ENCODE assay signal across 9 cellular contexts in the genomic region with DNA sequence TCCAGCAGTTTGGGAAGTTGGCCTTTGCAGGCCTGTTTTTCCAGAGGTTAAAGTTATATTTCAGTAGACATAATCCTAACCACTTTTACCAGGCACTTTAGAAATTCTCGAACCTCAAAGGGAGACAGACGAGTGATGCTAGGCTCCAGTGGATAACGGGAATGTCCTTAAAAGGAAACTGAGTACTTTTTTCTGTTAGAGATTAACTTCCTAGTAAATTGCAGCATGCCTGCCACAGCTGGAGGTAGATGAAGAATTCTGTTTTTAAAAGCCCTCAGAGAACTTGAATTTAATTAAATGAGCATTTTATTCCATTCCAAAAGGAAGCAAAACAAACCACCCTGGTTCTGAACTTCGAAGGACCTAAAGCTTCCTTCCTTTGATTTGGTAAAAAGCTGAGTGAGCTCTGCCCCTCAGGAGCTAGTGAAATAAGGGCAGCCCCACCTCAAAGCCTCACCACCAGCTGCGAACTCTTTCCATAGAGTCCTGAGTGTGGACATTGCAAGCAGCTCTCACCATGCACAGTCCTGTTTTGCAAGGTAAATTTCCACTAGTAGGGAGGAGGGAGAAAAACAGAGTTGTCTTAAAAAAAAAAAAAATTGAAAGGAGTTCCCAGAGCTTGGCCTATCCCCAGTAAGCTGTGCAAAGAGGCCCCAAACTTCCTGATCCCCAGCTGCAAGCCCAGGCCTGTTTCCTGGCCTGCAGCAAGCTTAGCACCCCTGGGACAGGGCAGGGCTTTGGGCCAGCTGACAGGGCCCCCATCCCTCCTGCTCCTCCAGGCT. TPM values are rescaled to one million over a fixed set of nuclear protein-coding genes. Genes with fewer than 3 reads are reported as not detected.
DNase-seq lines count a peak whose midpoint lies in the region; ATAC-seq and TF ChIP-seq lines count a peak whose summit lies in the region.
"Had no signal": no experiment of that assay in that cellular context is flagged by ENCODE, and none has a peak within 500 bp of the region (broad histone marks: within the 10 kb centered on the region; RNA-seq: fewer than 3 reads in every experiment).

No MANE protein-coding gene starts in this region.

- H3K4me3 ChIP-seq in BE2C (ENCODE audit: low read depth, low read length) = no peak overlapping the region
- no peak overlapping the region for H3K4me3 ChIP-seq in colonic mucosa

- ATAC-seq in HG03439 (IDR thresholded peaks at IDR 0.05; ENCODE audit: unreplicated experiment) (peak; percentile 62), HG03045 (IDR thresholded peaks at IDR 0.05; ENCODE audit: unreplicated experiment) (no peak)
- ATAC-seq in activated CD4-positive, CD25-positive, alpha-beta regulatory T cell treated with anti-CD3 and anti-CD28 coated beads, Interleukin-2, amount 50 U/mL, for 24 hours = no peak

- no peaks in the 10 kb centered on the region for H3K27me3 ChIP-seq in BE2C
- no peaks in the 10 kb centered on the region for H3K27me3 ChIP-seq in colonic mucosa

- peak; percentile 31 for DNase-seq in BE2C
- DNase-seq in colonic mucosa = no peak
- DNase-seq in lung microvascular endothelial cell (ENCODE audit: low read depth in 2 of 2) = peak; percentile 16 to 66
- DNase-seq in CD1c-positive myeloid dendritic cell (ENCODE audit: extremely low spot score) = no peak
- no peak for DNase-seq in activated gamma-delta T cell (lab: John Stamatoyannopoulos, UW)
- DNase-seq: activated naive CD8-positive, alpha-beta T cell treated with anti-CD3 and anti-CD28 coated beads, Interleukin-2, amount 10 ng/mL, durations not matched to agents 7 days and 5 days had no signal

- H3K4me1 ChIP-seq in BE2C = no peaks in the 10 kb centered on the region
- peaks cover 13% of the 10 kb centered on the region for H3K4me1 ChIP-seq in colonic mucosa

- H3K9ac ChIP-seq in colonic mucosa (ENCODE audit: low read depth in 2 of 2, low read length in 2 of 2) = peak overlapping the region in 1 of 2 donors; percentile 73

- TF ChIP-seq CTCF in BE2C (IDR thresholded peaks at IDR 0.05; ENCODE audit: low read depth, low read length) = no peak
- TF ChIP-seq CTCF in colonic mucosa (IDR thresholded peaks at IDR 0.05) = no peak

- peak overlapping the region; percentile 56 for H3K27ac ChIP-seq in colonic mucosa

- no peaks in the 10 kb centered on the region for H3K9me3 ChIP-seq in BE2C
- H3K9me3 ChIP-seq in colonic mucosa = no peaks in the 10 kb centered on the region

- H3K36me3 ChIP-seq in BE2C = no peaks in the 10 kb centered on the region
- no peaks in the 10 kb centered on the region for H3K36me3 ChIP-seq in colonic mucosa

- intact Hi-C loops in colonic mucosa (cut with DNase I) = no loop called here

RNA-seq across cellular contexts. Expression of gene CHD9NB, which starts 11.3 kb away (rescaled TPM):
- polyA plus RNA-seq in BE2C (2012; ENCODE audit: insufficient read depth, insufficient read length, low read depth) = not detected
- total RNA-seq in colonic mucosa (1 to 10 TPM; 2.5 to 5.6 TPM), lung microvascular endothelial cell (under 0.01 and 0.22 TPM in 2 replicates)

RNA-seq across cellular contexts. Expression of gene CHD9, which starts 13.4 kb away (rescaled TPM):
- 16.0 TPM for polyA plus RNA-seq in BE2C (2012; ENCODE audit: insufficient read depth, insufficient read length, low read depth)
- total RNA-seq in colonic mucosa = 10 to 100 TPM; 39.2 to 66.1 TPM
- total RNA-seq in lung microvascular endothelial cell = 22.2 and 41.7 TPM in 2 replicates

Comparison
In these comparisons a context has a peak if more than half of its experiments do, and no peak if none do; other contexts are left out.
1. DNase-seq: peak in BE2C (single experiment) and lung microvascular endothelial cell (2 of 2); none in colonic mucosa (single experiment), CD1c-positive myeloid dendritic cell (single experiment) and activated gamma-delta T cell (single experiment).